ENCODE assay signal across 8 cellular contexts in genomic region chr18:23137093-23137640, GRCh38. TPM values are rescaled to one million over a fixed set of nuclear protein-coding genes. Genes with fewer than 3 reads are reported as not detected.
DNase-seq lines count a peak whose midpoint lies in the region; TF ChIP-seq lines count a peak whose summit lies in the region.

No MANE protein-coding gene starts in this region.

- TF ChIP-seq CTCF in osteoblast (IDR thresholded peaks at IDR 0.05; ENCODE audit: extremely low read depth, low read depth, low read length), result no peak

- peak overlapping the region; percentile 57 for H3K4me3 ChIP-seq in ectodermal cell (ENCODE audit: insufficient read depth, low read depth, low read length)
- H3K4me3 ChIP-seq in osteoblast (ENCODE audit: insufficient read depth, low read length), result peak overlapping the region; percentile 82

- peak overlapping the region; percentile 78 for H2AFZ ChIP-seq in osteoblast (ENCODE audit: low read length)

- H3K79me2 ChIP-seq in osteoblast (ENCODE audit: insufficient read depth, low read length), result peaks cover 57% of the 10 kb centered on the region

- H3K27ac ChIP-seq in ectodermal cell (ENCODE audit: insufficient read depth, low read depth, low read length, poor library complexity, severe bottlenecking) (no peak overlapping the region), osteoblast (ENCODE audit: low read depth, low read length) (no peak overlapping the region)

- H4K20me1 ChIP-seq in osteoblast (ENCODE audit: insufficient read depth, low read length), result peaks cover 29% of the 10 kb centered on the region

- WGBS in ectodermal cell, 2 experiments, result 3 to 4% methylated on average over 12 of the region's 12 CpGs

- peak overlapping the region; percentile 86 for H3K4me2 ChIP-seq in osteoblast (ENCODE audit: insufficient read depth, low read length)

- peaks cover 46% of the 10 kb centered on the region for H3K27me3 ChIP-seq in ectodermal cell (ENCODE audit: control insufficient read depth, insufficient read depth, low read length, poor library complexity, severe bottlenecking)
- H3K27me3 ChIP-seq in osteoblast (ENCODE audit: insufficient read depth, low read length), result no peaks in the 10 kb centered on the region

- DNase-seq in ELF-1 (ENCODE audit: low read depth, low spot score) (peak; percentile 47), NCI-H1105 (lab: John Stamatoyannopoulos, UW) (peak; percentile 49), osteoblast (ENCODE audit: insufficient read length, low spot score, missing footprints) (no peak), NCI-H187 treated with DMSO at 0.1 percent for 48 hours (lab: John Stamatoyannopoulos, UW) (no peak), anterior cingulate cortex (lab: John Stamatoyannopoulos, UW) (no peak), cortex of kidney (lab: John Stamatoyannopoulos, UW) (no peak), COR-L47 (lab: John Stamatoyannopoulos, UW) (no peak)

- H3K36me3 ChIP-seq in ectodermal cell (ENCODE audit: control insufficient read depth, insufficient read depth, low read length), result no peaks in the 10 kb centered on the region
- H3K36me3 ChIP-seq in osteoblast (ENCODE audit: insufficient read depth, low read length), result no peaks in the 10 kb centered on the region

- H3K9me3 ChIP-seq in ectodermal cell (ENCODE audit: control insufficient read depth, low read length) (no peaks in the 10 kb centered on the region), osteoblast (ENCODE audit: low read depth, low read length) (no peaks in the 10 kb centered on the region)

- peaks cover 40% of the 10 kb centered on the region for H3K4me1 ChIP-seq in ectodermal cell (ENCODE audit: control insufficient read depth, insufficient read depth, low read length)
- peaks cover 19% of the 10 kb centered on the region for H3K4me1 ChIP-seq in osteoblast (ENCODE audit: insufficient read depth, low read length)

RNA-seq across cellular contexts. Expression of gene CABLES1, which starts 1.9 kb away (rescaled TPM):
- polyA plus RNA-seq in ectodermal cell (2013, experiment 1 of 4), result 3.6 TPM
- polyA plus RNA-seq in ectodermal cell (2013, experiment 2 of 4), result 3.6 TPM
- 2.2 TPM for polyA plus RNA-seq in ectodermal cell (2013, experiment 3 of 4)
- polyA plus RNA-seq in ectodermal cell (2013, experiment 4 of 4), result 2.0 TPM
- 13.0 and 16.8 TPM in 2 replicates for total RNA-seq in osteoblast

Comparison
In these comparisons a context has a peak if more than half of its experiments do, and no peak if none do; other contexts are left out.
1. DNase-seq: peak in ELF-1 (single experiment) and NCI-H1105 (single experiment); none in osteoblast (single experiment), NCI-H187 treated with DMSO at 0.1 percent for 48 hours (single experiment), anterior cingulate cortex (0 of 58), cortex of kidney (single experiment) and COR-L47 (single experiment).